ENCODE assay signal across 18 cellular contexts in the genomic region with DNA sequence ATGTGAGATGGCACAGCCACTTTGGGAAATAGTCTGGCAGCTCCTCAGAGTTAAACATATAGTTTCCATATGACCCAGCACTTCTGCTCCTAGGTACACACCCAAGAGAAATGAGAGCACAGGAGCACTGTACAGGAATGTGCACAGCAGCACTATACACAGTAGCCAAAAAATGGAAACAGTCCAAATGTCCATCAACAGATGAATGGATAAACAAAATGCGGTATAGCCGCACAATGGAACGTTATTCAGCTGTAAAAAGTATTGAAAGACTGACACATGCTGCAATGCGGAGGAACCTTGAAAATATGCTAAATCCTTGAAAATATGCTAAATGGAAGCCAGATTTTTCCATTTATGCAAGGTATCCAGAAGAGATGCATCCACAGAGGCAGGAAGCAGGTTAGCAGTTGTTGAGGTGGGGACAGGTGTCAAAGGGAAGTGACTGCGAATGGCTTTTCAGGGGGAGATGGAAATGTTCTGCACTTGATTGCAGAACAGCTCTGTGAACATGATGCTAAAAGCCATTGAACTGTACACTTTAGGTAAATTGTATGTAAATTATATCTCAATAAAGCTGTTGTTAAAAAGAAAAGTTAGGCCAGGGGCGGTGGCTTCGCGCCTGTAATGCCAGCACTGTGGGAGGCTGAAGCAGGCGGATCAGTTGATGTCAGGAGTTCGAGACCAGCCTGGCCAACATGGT.
DNase-seq lines count a peak whose midpoint lies in the region; ATAC-seq and TF ChIP-seq lines count a peak whose summit lies in the region.
"Had no signal": no experiment of that assay in that cellular context is flagged by ENCODE, and none has a peak within 500 bp of the region (broad histone marks: within the 10 kb centered on the region; RNA-seq: fewer than 3 reads in every experiment).

No MANE protein-coding gene starts in this region.

- no peaks in the 10 kb centered on the region for H3F3A ChIP-seq in DOHH2 (ENCODE audit: control insufficient read depth, insufficient read depth)

- no peak overlapping the region for H3K9ac ChIP-seq in Karpas-422 (ENCODE audit: low read length)

- H3K4me2 ChIP-seq in DOHH2 (ENCODE audit: low read length) (peak overlapping the region; percentile 34), Karpas-422 (ENCODE audit: low read depth, low read length, poor library complexity, severe bottlenecking) (no peak overlapping the region), osteoblast (ENCODE audit: insufficient read depth, low read length) (no peak overlapping the region)

- H3K36me3 ChIP-seq in DOHH2 (ENCODE audit: control insufficient read depth, low read length), result no peaks in the 10 kb centered on the region; the same call in 1 of the 2 replicates
- H3K36me3 ChIP-seq in Karpas-422 (ENCODE audit: insufficient read depth, low read length), result no peaks in the 10 kb centered on the region
- H3K36me3 ChIP-seq in osteoblast (ENCODE audit: insufficient read depth, low read length), result peaks cover 12% of the 10 kb centered on the region

- no peaks in the 10 kb centered on the region for H3K27me3 ChIP-seq in DOHH2 (ENCODE audit: control insufficient read depth, low read length)
- no peaks in the 10 kb centered on the region for H3K27me3 ChIP-seq in Karpas-422 (ENCODE audit: low read length)
- no peaks in the 10 kb centered on the region for H3K27me3 ChIP-seq in osteoblast (ENCODE audit: insufficient read depth, low read length)
- H3K27me3 ChIP-seq: spleen, suprapubic skin had no signal

- H3K9me3 ChIP-seq in DOHH2 (ENCODE audit: control insufficient read depth, insufficient read depth, low read length) (no peaks in the 10 kb centered on the region), Karpas-422 (ENCODE audit: low read length) (no peaks in the 10 kb centered on the region), osteoblast (ENCODE audit: low read depth, low read length) (no peaks in the 10 kb centered on the region)
- H3K9me3 ChIP-seq: spleen, suprapubic skin had no signal

- H2AFZ ChIP-seq in Karpas-422 (ENCODE audit: low read length) (no peak overlapping the region), osteoblast (ENCODE audit: low read length) (no peak overlapping the region)

- H4K20me1 ChIP-seq in DOHH2 (ENCODE audit: control insufficient read depth, insufficient read depth, low read depth, low read length), result peaks cover 10% of the 10 kb centered on the region; the same call in 1 of the 2 replicates
- peaks cover 64% of the 10 kb centered on the region for H4K20me1 ChIP-seq in Karpas-422 (ENCODE audit: insufficient read depth, low read depth, low read length)
- peaks cover 91% of the 10 kb centered on the region for H4K20me1 ChIP-seq in osteoblast (ENCODE audit: insufficient read depth, low read length)

- peaks cover 45% of the 10 kb centered on the region for H3K4me1 ChIP-seq in DOHH2 (ENCODE audit: control insufficient read depth, low read length)
- peaks cover 12% of the 10 kb centered on the region for H3K4me1 ChIP-seq in Karpas-422 (ENCODE audit: low read length)
- H3K4me1 ChIP-seq in osteoblast (ENCODE audit: insufficient read depth, low read length), result peaks cover 29% of the 10 kb centered on the region

- no peak for ATAC-seq in GM21529 (IDR thresholded peaks at IDR 0.05; ENCODE audit: unreplicated experiment)
- ATAC-seq: CD8-positive, alpha-beta T cell; right cardiac atrium had no signal

- H3K4me3 ChIP-seq in DOHH2 (ENCODE audit: low read length), result peak overlapping the region; percentile 22; the same call in 1 of the 2 replicates
- H3K4me3 ChIP-seq in Karpas-422 (ENCODE audit: low read length), result no peak overlapping the region
- no peak overlapping the region for H3K4me3 ChIP-seq in osteoblast (ENCODE audit: insufficient read depth, low read length)
- H3K4me3 ChIP-seq: spleen, suprapubic skin had no signal

- TF ChIP-seq CTCF in DOHH2 (IDR thresholded peaks at IDR 0.05; ENCODE audit: low read depth, low read length, poor library complexity, severe bottlenecking) (no peak), osteoblast (IDR thresholded peaks at IDR 0.05; ENCODE audit: extremely low read depth, low read depth, low read length) (no peak)

- DNase-seq in Karpas-422, result peak; percentile 51
- no peak for DNase-seq in caudate nucleus (lab: John Stamatoyannopoulos, UW)
- peak; percentile 47 for DNase-seq in osteoblast (ENCODE audit: insufficient read length, low spot score, missing footprints)
- no peak for DNase-seq in stimulated activated CD4-positive, alpha-beta T cell treated with anti-CD3 and anti-CD28 coated beads, Interleukin-1b, Interleukin-23, amount 100 ng/mL, for 48 hours
- DNase-seq in NCI-H1105 (lab: John Stamatoyannopoulos, UW), result no peak
- DNase-seq: activated CD4-positive, alpha-beta memory T cell treated with anti-CD3 and anti-CD28 coated beads for 36 hours; activated CD4-positive, CD25-positive, alpha-beta regulatory T cell treated with anti-CD3 and anti-CD28 coated beads, Interleukin-2, amount 50 U/mL, for 72 hours; activated CD8-positive, alpha-beta memory T cell treated with anti-CD3 and anti-CD28 coated beads, Interleukin-2, amount 50 U/mL, for 4 hours; activated naive CD8-positive, alpha-beta T cell treated with anti-CD3 and anti-CD28 coated beads, Interleukin-2, amount 10 ng/mL, durations not matched to agents 7 days and 5 days; CD8-positive, alpha-beta T cell; NCI-H1694 treated with DMSO at 0.1 percent for 48 hours; NCI-H524 treated with DMSO at 0.1 percent for 48 hours; spleen; stimulated activated CD4-positive, alpha-beta T cell treated with anti-CD3 and anti-CD28 coated beads, Interleukin-4, amount 100 ng/mL, for 1 hour had no signal

- H3K9me2 ChIP-seq in DOHH2 (replicated peaks; ENCODE audit: control insufficient read depth, low read length) (no peaks in the 10 kb centered on the region), Karpas-422 (replicated peaks; ENCODE audit: insufficient read depth, low read length) (no peaks in the 10 kb centered on the region)

- H3K79me2 ChIP-seq in DOHH2 (ENCODE audit: control insufficient read depth, low read length) (peaks cover 59% of the 10 kb centered on the region), Karpas-422 (ENCODE audit: low read length) (no peaks in the 10 kb centered on the region), osteoblast (ENCODE audit: insufficient read depth, low read length) (peaks cover 96% of the 10 kb centered on the region)

- H3K27ac ChIP-seq in DOHH2 (ENCODE audit: low read depth, low read length) (no peak overlapping the region), Karpas-422 (ENCODE audit: low read length) (no peak overlapping the region), caudate nucleus (ENCODE audit: low read depth, low read length) (peak overlapping the region; percentile 10), osteoblast (ENCODE audit: low read depth, low read length) (no peak overlapping the region)
- H3K27ac ChIP-seq: suprapubic skin had no signal

Comparison
In these comparisons a context has a peak if more than half of its experiments do, and no peak if none do; other contexts are left out.
1. DNase-seq: peak in Karpas-422 (single experiment) and osteoblast (single experiment); none in caudate nucleus (0 of 61), stimulated activated CD4-positive, alpha-beta T cell treated with anti-CD3 and anti-CD28 coated beads, Interleukin-1b, Interleukin-23, amount 100 ng/mL, for 48 hours (single experiment) and NCI-H1105 (single experiment).